Comparison of ENCODE assay signal across 3 cellular contexts in the genomic region with DNA sequence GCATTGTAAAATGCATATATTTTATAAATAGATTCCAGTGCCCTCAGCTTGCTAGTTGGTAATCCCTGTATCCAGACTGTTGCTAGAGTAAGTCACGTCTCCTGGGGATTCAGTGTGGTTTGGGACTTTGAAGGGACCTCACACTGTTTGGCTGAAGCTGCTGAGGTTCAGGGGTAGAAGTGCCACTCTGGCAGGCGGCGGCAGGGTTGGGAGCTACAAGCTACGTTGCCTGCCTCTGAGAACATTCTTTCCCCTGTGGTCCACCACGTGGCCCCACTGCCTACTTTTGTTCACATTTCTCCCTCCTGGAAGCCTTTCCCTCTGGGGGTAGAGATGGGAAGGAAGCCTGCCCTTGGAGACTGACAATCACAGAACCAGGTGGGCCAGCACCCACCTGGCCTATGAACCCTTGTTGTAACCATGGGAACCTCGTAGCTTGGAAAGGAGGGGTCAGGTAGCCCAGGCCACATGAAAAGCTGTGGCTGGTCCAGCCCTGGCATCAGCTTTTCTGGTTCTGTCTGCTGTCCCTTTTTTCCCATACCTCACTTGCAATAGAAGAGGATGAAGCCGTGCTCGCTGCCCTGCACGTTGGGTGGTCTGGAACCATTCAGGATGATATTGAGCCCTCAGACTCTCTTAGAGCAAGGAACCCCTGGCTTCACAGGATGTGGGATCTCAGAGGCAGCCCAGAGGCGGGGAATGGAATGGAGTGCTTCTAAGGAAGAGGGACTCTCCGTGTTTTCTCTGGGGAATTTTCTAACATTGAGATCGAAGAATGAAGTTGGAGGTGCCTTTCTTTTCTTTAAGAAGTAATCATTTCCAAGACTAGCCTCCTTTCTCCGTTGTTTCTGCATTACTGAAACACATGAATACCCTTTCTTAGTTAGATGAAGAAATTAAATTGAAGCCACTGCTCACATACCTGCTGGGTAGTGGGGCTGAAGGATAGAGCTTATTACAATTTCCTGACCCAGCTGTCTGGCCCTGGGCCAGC.
TF ChIP-seq lines count a peak whose summit lies in the region.

No MANE protein-coding gene starts in this region.

TF ChIP-seq in SK-N-SH, 30 proteins besides CTCF, POLR2A, EP300 and RAD21:
- TF ChIP-seq TCF12 (IDR thresholded peaks at IDR 0.05), result no peak
- TF ChIP-seq EZH2phosphoT487 (IDR thresholded peaks at IDR 0.05; ENCODE audit: borderline replicate concordance, low read depth), result no peak
- no peak for TF ChIP-seq FOXM1 (IDR thresholded peaks at IDR 0.05; ENCODE audit: low read depth)
- TF ChIP-seq, protein P1, sequence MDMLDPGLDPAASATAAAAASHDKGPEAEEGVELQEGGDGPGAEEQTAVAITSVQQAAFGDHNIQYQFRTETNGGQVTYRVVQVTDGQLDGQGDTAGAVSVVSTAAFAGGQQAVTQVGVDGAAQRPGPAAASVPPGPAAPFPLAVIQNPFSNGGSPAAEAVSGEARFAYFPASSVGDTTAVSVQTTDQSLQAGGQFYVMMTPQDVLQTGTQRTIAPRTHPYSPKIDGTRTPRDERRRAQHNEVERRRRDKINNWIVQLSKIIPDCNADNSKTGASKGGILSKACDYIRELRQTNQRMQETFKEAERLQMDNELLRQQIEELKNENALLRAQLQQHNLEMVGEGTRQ (IDR thresholded peaks at IDR 0.05; ENCODE audit: borderline replicate concordance, low read depth, low read length), result no peak
- TF ChIP-seq, protein P2, sequence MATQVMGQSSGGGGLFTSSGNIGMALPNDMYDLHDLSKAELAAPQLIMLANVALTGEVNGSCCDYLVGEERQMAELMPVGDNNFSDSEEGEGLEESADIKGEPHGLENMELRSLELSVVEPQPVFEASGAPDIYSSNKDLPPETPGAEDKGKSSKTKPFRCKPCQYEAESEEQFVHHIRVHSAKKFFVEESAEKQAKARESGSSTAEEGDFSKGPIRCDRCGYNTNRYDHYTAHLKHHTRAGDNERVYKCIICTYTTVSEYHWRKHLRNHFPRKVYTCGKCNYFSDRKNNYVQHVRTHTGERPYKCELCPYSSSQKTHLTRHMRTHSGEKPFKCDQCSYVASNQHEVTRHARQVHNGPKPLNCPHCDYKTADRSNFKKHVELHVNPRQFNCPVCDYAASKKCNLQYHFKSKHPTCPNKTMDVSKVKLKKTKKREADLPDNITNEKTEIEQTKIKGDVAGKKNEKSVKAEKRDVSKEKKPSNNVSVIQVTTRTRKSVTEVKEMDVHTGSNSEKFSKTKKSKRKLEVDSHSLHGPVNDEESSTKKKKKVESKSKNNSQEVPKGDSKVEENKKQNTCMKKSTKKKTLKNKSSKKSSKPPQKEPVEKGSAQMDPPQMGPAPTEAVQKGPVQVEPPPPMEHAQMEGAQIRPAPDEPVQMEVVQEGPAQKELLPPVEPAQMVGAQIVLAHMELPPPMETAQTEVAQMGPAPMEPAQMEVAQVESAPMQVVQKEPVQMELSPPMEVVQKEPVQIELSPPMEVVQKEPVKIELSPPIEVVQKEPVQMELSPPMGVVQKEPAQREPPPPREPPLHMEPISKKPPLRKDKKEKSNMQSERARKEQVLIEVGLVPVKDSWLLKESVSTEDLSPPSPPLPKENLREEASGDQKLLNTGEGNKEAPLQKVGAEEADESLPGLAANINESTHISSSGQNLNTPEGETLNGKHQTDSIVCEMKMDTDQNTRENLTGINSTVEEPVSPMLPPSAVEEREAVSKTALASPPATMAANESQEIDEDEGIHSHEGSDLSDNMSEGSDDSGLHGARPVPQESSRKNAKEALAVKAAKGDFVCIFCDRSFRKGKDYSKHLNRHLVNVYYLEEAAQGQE (IDR thresholded peaks at IDR 0.05; ENCODE audit: low read depth, low read length), result no peak
- TF ChIP-seq JUND (IDR thresholded peaks at IDR 0.05), result no peak
- no peak for TF ChIP-seq GATA2 (CRISPR knock-in tag; IDR thresholded peaks at IDR 0.05)
- no peak for TF ChIP-seq TAF1 (IDR thresholded peaks at IDR 0.05; ENCODE audit: borderline replicate concordance, low read depth, low read length)
- TF ChIP-seq FOSL2 (IDR thresholded peaks at IDR 0.05; ENCODE audit: borderline replicate concordance, low read depth), result no peak
- TF ChIP-seq, protein P3, sequence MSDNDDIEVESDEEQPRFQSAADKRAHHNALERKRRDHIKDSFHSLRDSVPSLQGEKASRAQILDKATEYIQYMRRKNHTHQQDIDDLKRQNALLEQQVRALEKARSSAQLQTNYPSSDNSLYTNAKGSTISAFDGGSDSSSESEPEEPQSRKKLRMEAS (IDR thresholded peaks at IDR 0.05; ENCODE audit: low read depth), result no peak

TF ChIP-seq in SK-N-SH treated with all-trans-retinoic acid at 6 μM for 48 hours, 23 proteins besides CTCF, POLR2A, EP300 and RAD21:
- TF ChIP-seq GLIS3 (CRISPR knock-in tag; IDR thresholded peaks at IDR 0.05) (no peak), TCF4 (CRISPR knock-in tag; IDR thresholded peaks at IDR 0.05; ENCODE audit: borderline replicate concordance) (no peak), ZNF70 (CRISPR knock-in tag; IDR thresholded peaks at IDR 0.05) (no peak), OSR1 (CRISPR knock-in tag; IDR thresholded peaks at IDR 0.05) (no peak), PPARA (CRISPR knock-in tag; IDR thresholded peaks at IDR 0.05; ENCODE audit: borderline replicate concordance) (no peak), ZFP3 (CRISPR knock-in tag; IDR thresholded peaks at IDR 0.05) (no peak), ZC3H10 (CRISPR knock-in tag; IDR thresholded peaks at IDR 0.05) (no peak), RARB (CRISPR knock-in tag; IDR thresholded peaks at IDR 0.05) (no peak), ESRRG (CRISPR knock-in tag; IDR thresholded peaks at IDR 0.05) (no peak), ISL1 (CRISPR knock-in tag; IDR thresholded peaks at IDR 0.05) (no peak)
- TF ChIP-seq, protein P4, sequence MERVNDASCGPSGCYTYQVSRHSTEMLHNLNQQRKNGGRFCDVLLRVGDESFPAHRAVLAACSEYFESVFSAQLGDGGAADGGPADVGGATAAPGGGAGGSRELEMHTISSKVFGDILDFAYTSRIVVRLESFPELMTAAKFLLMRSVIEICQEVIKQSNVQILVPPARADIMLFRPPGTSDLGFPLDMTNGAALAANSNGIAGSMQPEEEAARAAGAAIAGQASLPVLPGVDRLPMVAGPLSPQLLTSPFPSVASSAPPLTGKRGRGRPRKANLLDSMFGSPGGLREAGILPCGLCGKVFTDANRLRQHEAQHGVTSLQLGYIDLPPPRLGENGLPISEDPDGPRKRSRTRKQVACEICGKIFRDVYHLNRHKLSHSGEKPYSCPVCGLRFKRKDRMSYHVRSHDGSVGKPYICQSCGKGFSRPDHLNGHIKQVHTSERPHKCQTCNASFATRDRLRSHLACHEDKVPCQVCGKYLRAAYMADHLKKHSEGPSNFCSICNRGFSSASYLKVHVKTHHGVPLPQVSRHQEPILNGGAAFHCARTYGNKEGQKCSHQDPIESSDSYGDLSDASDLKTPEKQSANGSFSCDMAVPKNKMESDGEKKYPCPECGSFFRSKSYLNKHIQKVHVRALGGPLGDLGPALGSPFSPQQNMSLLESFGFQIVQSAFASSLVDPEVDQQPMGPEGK (CRISPR knock-in tag; IDR thresholded peaks at IDR 0.05; ENCODE audit: borderline replicate concordance), result no peak
- TF ChIP-seq, protein P5, sequence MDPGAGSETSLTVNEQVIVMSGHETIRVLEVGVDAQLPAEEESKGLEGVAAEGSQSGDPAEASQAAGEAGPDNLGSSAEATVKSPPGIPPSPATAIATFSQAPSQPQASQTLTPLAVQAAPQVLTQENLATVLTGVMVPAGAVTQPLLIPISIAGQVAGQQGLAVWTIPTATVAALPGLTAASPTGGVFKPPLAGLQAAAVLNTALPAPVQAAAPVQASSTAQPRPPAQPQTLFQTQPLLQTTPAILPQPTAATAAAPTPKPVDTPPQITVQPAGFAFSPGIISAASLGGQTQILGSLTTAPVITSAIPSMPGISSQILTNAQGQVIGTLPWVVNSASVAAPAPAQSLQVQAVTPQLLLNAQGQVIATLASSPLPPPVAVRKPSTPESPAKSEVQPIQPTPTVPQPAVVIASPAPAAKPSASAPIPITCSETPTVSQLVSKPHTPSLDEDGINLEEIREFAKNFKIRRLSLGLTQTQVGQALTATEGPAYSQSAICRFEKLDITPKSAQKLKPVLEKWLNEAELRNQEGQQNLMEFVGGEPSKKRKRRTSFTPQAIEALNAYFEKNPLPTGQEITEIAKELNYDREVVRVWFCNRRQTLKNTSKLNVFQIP (CRISPR knock-in tag; IDR thresholded peaks at IDR 0.05; ENCODE audit: borderline replicate concordance, low read depth), result no peak
- TF ChIP-seq, protein P6, sequence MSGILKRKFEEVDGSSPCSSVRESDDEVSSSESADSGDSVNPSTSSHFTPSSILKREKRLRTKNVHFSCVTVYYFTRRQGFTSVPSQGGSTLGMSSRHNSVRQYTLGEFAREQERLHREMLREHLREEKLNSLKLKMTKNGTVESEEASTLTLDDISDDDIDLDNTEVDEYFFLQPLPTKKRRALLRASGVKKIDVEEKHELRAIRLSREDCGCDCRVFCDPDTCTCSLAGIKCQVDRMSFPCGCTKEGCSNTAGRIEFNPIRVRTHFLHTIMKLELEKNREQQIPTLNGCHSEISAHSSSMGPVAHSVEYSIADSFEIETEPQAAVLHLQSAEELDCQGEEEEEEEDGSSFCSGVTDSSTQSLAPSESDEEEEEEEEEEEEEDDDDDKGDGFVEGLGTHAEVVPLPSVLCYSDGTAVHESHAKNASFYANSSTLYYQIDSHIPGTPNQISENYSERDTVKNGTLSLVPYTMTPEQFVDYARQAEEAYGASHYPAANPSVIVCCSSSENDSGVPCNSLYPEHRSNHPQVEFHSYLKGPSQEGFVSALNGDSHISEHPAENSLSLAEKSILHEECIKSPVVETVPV (CRISPR knock-in tag; IDR thresholded peaks at IDR 0.05), result no peak

TF ChIP-seq in WTC11, 78 proteins besides CTCF, POLR2A, EP300 and RAD21:
- TF ChIP-seq, protein P7, sequence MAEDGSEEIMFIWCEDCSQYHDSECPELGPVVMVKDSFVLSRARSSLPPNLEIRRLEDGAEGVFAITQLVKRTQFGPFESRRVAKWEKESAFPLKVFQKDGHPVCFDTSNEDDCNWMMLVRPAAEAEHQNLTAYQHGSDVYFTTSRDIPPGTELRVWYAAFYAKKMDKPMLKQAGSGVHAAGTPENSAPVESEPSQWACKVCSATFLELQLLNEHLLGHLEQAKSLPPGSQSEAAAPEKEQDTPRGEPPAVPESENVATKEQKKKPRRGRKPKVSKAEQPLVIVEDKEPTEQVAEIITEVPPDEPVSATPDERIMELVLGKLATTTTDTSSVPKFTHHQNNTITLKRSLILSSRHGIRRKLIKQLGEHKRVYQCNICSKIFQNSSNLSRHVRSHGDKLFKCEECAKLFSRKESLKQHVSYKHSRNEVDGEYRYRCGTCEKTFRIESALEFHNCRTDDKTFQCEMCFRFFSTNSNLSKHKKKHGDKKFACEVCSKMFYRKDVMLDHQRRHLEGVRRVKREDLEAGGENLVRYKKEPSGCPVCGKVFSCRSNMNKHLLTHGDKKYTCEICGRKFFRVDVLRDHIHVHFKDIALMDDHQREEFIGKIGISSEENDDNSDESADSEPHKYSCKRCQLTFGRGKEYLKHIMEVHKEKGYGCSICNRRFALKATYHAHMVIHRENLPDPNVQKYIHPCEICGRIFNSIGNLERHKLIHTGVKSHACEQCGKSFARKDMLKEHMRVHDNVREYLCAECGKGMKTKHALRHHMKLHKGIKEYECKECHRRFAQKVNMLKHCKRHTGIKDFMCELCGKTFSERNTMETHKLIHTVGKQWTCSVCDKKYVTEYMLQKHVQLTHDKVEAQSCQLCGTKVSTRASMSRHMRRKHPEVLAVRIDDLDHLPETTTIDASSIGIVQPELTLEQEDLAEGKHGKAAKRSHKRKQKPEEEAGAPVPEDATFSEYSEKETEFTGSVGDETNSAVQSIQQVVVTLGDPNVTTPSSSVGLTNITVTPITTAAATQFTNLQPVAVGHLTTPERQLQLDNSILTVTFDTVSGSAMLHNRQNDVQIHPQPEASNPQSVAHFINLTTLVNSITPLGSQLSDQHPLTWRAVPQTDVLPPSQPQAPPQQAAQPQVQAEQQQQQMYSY (CRISPR knock-in tag; IDR thresholded peaks at IDR 0.05), result peak; percentile 31; the same call in 1 of the 2 replicates
- no peak for TF ChIP-seq FOXK1 (CRISPR knock-in tag; IDR thresholded peaks at IDR 0.05)
- TF ChIP-seq, protein P8, sequence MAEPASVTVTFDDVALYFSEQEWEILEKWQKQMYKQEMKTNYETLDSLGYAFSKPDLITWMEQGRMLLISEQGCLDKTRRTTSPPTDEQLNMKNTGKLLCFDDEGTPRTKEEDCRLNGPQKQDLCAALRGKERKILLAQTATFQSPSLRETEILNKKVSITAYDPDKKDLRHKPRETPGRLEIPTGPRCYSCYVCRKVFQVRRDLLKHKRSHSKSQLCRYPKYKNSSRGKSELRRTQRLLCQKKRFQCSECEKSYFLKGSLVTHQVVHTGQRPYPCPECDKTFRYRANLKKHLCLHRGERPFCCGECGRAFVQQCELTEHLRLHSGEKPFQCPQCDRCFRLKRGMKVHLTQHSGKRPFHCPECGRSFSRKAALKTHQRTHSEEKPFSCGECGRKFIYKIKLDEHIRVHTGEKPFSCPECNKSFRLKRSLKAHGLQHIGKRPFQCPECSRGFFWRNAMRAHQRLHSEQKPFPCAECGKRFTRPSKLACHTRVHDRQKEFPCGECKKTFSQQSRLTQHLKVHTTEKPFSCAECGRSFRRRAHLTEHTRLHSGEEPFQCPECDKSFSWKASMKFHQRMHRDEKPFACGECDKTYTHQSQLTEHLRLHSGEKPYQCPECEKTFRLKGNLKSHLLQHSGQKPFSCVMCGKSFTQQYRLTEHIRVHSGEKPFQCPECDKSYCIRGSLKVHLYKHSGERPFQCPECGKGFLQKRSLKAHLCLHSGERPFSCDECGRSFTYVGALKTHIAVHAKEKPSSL (CRISPR knock-in tag; conservative IDR thresholded peaks at IDR 0.05), result no peak
- TF ChIP-seq, protein P9, sequence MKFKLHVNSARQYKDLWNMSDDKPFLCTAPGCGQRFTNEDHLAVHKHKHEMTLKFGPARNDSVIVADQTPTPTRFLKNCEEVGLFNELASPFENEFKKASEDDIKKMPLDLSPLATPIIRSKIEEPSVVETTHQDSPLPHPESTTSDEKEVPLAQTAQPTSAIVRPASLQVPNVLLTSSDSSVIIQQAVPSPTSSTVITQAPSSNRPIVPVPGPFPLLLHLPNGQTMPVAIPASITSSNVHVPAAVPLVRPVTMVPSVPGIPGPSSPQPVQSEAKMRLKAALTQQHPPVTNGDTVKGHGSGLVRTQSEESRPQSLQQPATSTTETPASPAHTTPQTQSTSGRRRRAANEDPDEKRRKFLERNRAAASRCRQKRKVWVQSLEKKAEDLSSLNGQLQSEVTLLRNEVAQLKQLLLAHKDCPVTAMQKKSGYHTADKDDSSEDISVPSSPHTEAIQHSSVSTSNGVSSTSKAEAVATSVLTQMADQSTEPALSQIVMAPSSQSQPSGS (CRISPR knock-in tag; IDR thresholded peaks at IDR 0.05; ENCODE audit: borderline replicate concordance, low read depth), result no peak
